ENCODE assay signal across 8 cellular contexts in genomic region chr2:161223139-161223732, GRCh38.
DNase-seq lines count a peak whose midpoint lies in the region; ATAC-seq and TF ChIP-seq lines count a peak whose summit lies in the region.

No MANE protein-coding gene starts in this region.

- no peaks in the 10 kb centered on the region for H3K9me3 ChIP-seq in Panc1 (ENCODE audit: control insufficient read depth, insufficient read depth, low read depth, low read length)

- in situ Hi-C loops in ACHN (cut with HindIII; ENCODE audit: low pct_ligation_motif_present, low pct_unique_long_range_greater_than_20kb, low sequenced_read_pairs) (no loop called here), Panc1 (cut with HindIII; ENCODE audit: low pct_unique_long_range_greater_than_20kb, low sequenced_read_pairs) (no loop called here)

- peak; percentile 64 for DNase-seq in ACHN
- no peak for DNase-seq in GM10248 (ENCODE audit: extremely low spot score)
- DNase-seq in Panc1 (ENCODE audit: low read depth, low spot score), result peak; percentile 38
- no peak for DNase-seq in epithelial cell of proximal tubule (ENCODE audit: low read depth)
- peak; percentile 64 for DNase-seq in pons (ENCODE audit: low spot score)
- no peak for DNase-seq in posterior vena cava (ENCODE audit: low spot score)
- no peak for DNase-seq in stimulated activated CD4-positive, alpha-beta T cell treated with anti-CD3 and anti-CD28 coated beads, Interleukin-12 subunit alpha, Interleukin-12 subunit beta, amount 100 ng/mL, for 4 hours

- intact Hi-C loops in Panc1 (cut with micrococcal nuclease; ENCODE audit: unreplicated experiment), result loop anchor here (2.0 kb wide), 1 partner anchor 50 kb away; no protein-coding TSS in a partner anchor
- intact Hi-C loops in posterior vena cava (cut with DNase I), result no loop called here

- BruUV-seq in Panc1 (replicated peaks; lab: Mats Ljungman, UMichigan), result no TSS peak

- H3K27ac ChIP-seq in Panc1 (ENCODE audit: low read length), result no peak overlapping the region

- H3K4me1 ChIP-seq in Panc1 (ENCODE audit: control insufficient read depth, insufficient read depth, low read length), result no peaks in the 10 kb centered on the region

- POLR2A ChIA-PET in GM10248 (lab: Yijun Ruan, JAX), result no interaction called here
- POLR2A ChIA-PET in Panc1 (lab: Charles Lee), result no interaction called here

- CTCF ChIA-PET in GM10248 (lab: Yijun Ruan, JAX), result interaction anchor here (0.7 to 4.6 kb wide), 26 partner anchors 9 to 347 kb away, joined by 3 to 43 read pairs (median 4); no protein-coding TSS in a partner anchor
- CTCF ChIA-PET in Panc1 (lab: Charles Lee), result interaction anchor here (0.5 to 1.0 kb wide), 4 partner anchors 9 to 1430 kb away, joined by 3 to 4 read pairs (median 3); no protein-coding TSS in a partner anchor

- TF ChIP-seq CTCF in GM10248 (IDR thresholded peaks at IDR 0.05; ENCODE audit: control extremely low read depth, extremely low read depth, low read depth, missing control alignments), result peak; percentile 52
- TF ChIP-seq CTCF in Panc1 (IDR thresholded peaks at IDR 0.05), result peak; percentile 64; the same call in 1 of the 2 replicates
- TF ChIP-seq CTCF in epithelial cell of proximal tubule (conservative IDR thresholded peaks at IDR 0.05; ENCODE audit: low read depth, low read length), result peak; percentile 67

- H3K36me3 ChIP-seq in Panc1 (ENCODE audit: control insufficient read depth, insufficient read depth, low read length), result peaks cover 9% of the 10 kb centered on the region; the same call in 1 of the 2 replicates

- peak; percentile 62 for ATAC-seq in HG03280 (IDR thresholded peaks at IDR 0.05; ENCODE audit: unreplicated experiment)
- no peak for ATAC-seq in Panc1

- H3K4me3 ChIP-seq in Panc1 (ENCODE audit: low read depth in 2 of 2, low read length in 2 of 2) (no peak overlapping the region), epithelial cell of proximal tubule (ENCODE audit: low read depth, low read length) (no peak overlapping the region)

- H3K27me3 ChIP-seq in Panc1 (ENCODE audit: control insufficient read depth, insufficient read depth, low read length), result no peaks in the 10 kb centered on the region

Comparison
In these comparisons a context has a peak if more than half of its experiments do, and no peak if none do; other contexts are left out.
1. DNase-seq: peak in ACHN (single experiment), Panc1 (single experiment) and pons (single experiment); none in GM10248 (single experiment), epithelial cell of proximal tubule (single experiment), posterior vena cava (single experiment) and stimulated activated CD4-positive, alpha-beta T cell treated with anti-CD3 and anti-CD28 coated beads, Interleukin-12 subunit alpha, Interleukin-12 subunit beta, amount 100 ng/mL, for 4 hours (single experiment).
2. Peak in every context shown above with its lines, with median percentiles within 50 percentile points of each other: CTCF ChIP-seq.